ENCODE assay signal across 1 cellular context in genomic region chr14:68511727-68512047, GRCh38.
TF ChIP-seq lines count a peak whose summit lies in the region.

No MANE protein-coding gene starts in this region.

TF ChIP-seq in IMR-90, 13 proteins besides CTCF, POLR2A, EP300 and RAD21 (continued from another document):
- no peak for TF ChIP-seq USF2 (IDR thresholded peaks at IDR 0.05; ENCODE audit: low read depth, low read length)
- no peak for TF ChIP-seq ELK1 (IDR thresholded peaks at IDR 0.05; ENCODE audit: borderline replicate concordance, low read depth, low read length)
